ENCODE assay signal across 17 cellular contexts in genomic region chr5:173235499-173236394, GRCh38. TPM values are rescaled to one million over a fixed set of nuclear protein-coding genes. Genes with fewer than 3 reads are reported as not detected.
DNase-seq lines count a peak whose midpoint lies in the region; ATAC-seq, FAIRE-seq and TF ChIP-seq lines count a peak whose summit lies in the region.
"Had no signal": no experiment of that assay in that cellular context is flagged by ENCODE, and none has a peak within 500 bp of the region (broad histone marks: within the 10 kb centered on the region; RNA-seq: fewer than 3 reads in every experiment).

No MANE protein-coding gene starts in this region.

- FAIRE-seq in RCC 7860 (lab: Jason Lieb, UNC): no peak
- FAIRE-seq: A204.1, frontal cortex, GM19239, islet of Langerhans had no signal

- H3K4me3 ChIP-seq in HUES6 (ENCODE audit: low read depth, low read length) (0 out of 2 replicates have a peak overlapping the region, but pooled peaks have one; percentile 27), cardiac muscle cell (peak overlapping the region; percentile 96), neural progenitor cell (no peak overlapping the region)

- H3K36me3 Mint-ChIP-seq in activated CD4-positive, alpha-beta T cell treated with anti-CD3 and anti-CD28 coated beads, Interleukin-2, amount 10 ng/mL, durations not matched to agents 24 days and 14 days (ENCODE audit: low read depth): peaks cover 3% of the 10 kb centered on the region
- no peaks in the 10 kb centered on the region for H3K36me3 Mint-ChIP-seq in neural progenitor cell

- peaks cover 13% of the 10 kb centered on the region for H3K4me1 Mint-ChIP-seq in activated CD4-positive, alpha-beta T cell treated with anti-CD3 and anti-CD28 coated beads, Interleukin-2, amount 10 ng/mL, durations not matched to agents 24 days and 14 days
- H3K4me1 Mint-ChIP-seq in neural progenitor cell: peaks cover 44% of the 10 kb centered on the region

- no peak for DNase-seq in activated CD4-positive, alpha-beta T cell treated with anti-CD3 and anti-CD28 coated beads, Interleukin-2, amount 10 ng/mL, durations not matched to agents 24 days and 14 days
- no peak for DNase-seq in activated CD4-positive, alpha-beta T cell treated with anti-CD3 and anti-CD28 coated beads, Interleukin-2, amount 50 U/mL, for 1 hour
- DNase-seq in cardiac muscle cell (ENCODE audit: low read depth in 1 of 2, low spot score in 1 of 2) (peak in 1 of 2 donors; percentile 60), neural progenitor cell (ENCODE audit: low spot score) (peak; percentile 52), AG08395 (ENCODE audit: low spot score) (no peak), RCC 7860 (ENCODE audit: low spot score) (no peak)
- DNase-seq: NK-92 treated with Interleukin-12 subunit alpha and Interleukin-12 subunit beta, amount 100 ng/mL, for 24 hours; stimulated activated CD4-positive, alpha-beta T cell treated with anti-CD3 and anti-CD28 coated beads, Interleukin-2, amount 100 ng/mL, for 48 hours; trophoblast cell had no signal

- H3K27ac ChIP-seq in HUES6 (ENCODE audit: low read depth, low read length): no peak overlapping the region
- peak overlapping the region; percentile 100 for H3K27ac ChIP-seq in cardiac muscle cell
- no peak overlapping the region for H3K27ac ChIP-seq in neural progenitor cell

- no peak overlapping the region for H3K4me2 ChIP-seq in neural progenitor cell

- H3K27me3 ChIP-seq in HUES6 (ENCODE audit: control insufficient read depth, insufficient read depth, low read length) (peaks cover 100% of the 10 kb centered on the region), cardiac muscle cell (peaks cover 4% of the 10 kb centered on the region), neural progenitor cell (peaks cover 100% of the 10 kb centered on the region)

- H3K79me2 ChIP-seq in neural progenitor cell (ENCODE audit: low read depth): no peaks in the 10 kb centered on the region

- H3K9me3 ChIP-seq in HUES6 (ENCODE audit: control insufficient read depth, insufficient read depth, low read depth, low read length) (no peaks in the 10 kb centered on the region), cardiac muscle cell (ENCODE audit: low read depth) (no peaks in the 10 kb centered on the region), neural progenitor cell (ENCODE audit: low read depth) (no peaks in the 10 kb centered on the region)

- no peaks in the 10 kb centered on the region for H3K9me3 Mint-ChIP-seq in activated CD4-positive, alpha-beta T cell treated with anti-CD3 and anti-CD28 coated beads, Interleukin-2, amount 10 ng/mL, durations not matched to agents 24 days and 14 days
- H3K9me3 Mint-ChIP-seq in neural progenitor cell: peaks cover 3% of the 10 kb centered on the region

- H3K36me3 ChIP-seq in HUES6 (ENCODE audit: control insufficient read depth, insufficient read depth, low read length) (no peaks in the 10 kb centered on the region), cardiac muscle cell (peaks cover 36% of the 10 kb centered on the region), neural progenitor cell (no peaks in the 10 kb centered on the region)

- H2AFZ ChIP-seq in neural progenitor cell (replicated peaks): no peak overlapping the region

- H3K27ac Mint-ChIP-seq in activated CD4-positive, alpha-beta T cell treated with anti-CD3 and anti-CD28 coated beads, Interleukin-2, amount 10 ng/mL, durations not matched to agents 24 days and 14 days: peak overlapping the region; percentile 37
- no peak overlapping the region for H3K27ac Mint-ChIP-seq in neural progenitor cell

- H3K27me3 Mint-ChIP-seq in activated CD4-positive, alpha-beta T cell treated with anti-CD3 and anti-CD28 coated beads, Interleukin-2, amount 10 ng/mL, durations not matched to agents 24 days and 14 days: peaks cover 86% of the 10 kb centered on the region
- H3K27me3 Mint-ChIP-seq in neural progenitor cell (ENCODE audit: insufficient read depth, low read depth): peaks cover 94% of the 10 kb centered on the region

- intact Hi-C loops in activated CD4-positive, alpha-beta T cell treated with anti-CD3 and anti-CD28 coated beads, Interleukin-2, amount 10 ng/mL, durations not matched to agents 24 days and 14 days (cut with micrococcal nuclease): loop anchor here (5.0 kb wide), 2 partner anchors 1497 to 1918 kb away; no protein-coding TSS in a partner anchor

- TF ChIP-seq CTCF in cardiac muscle cell (IDR thresholded peaks at IDR 0.05; ENCODE audit: low read depth, low read length) (no peak), neural progenitor cell (IDR thresholded peaks at IDR 0.05) (peak; percentile 13)

- H3F3A ChIP-seq in neural progenitor cell (ENCODE audit: low read depth): peaks cover 35% of the 10 kb centered on the region

- H3K4me1 ChIP-seq in HUES6 (ENCODE audit: control insufficient read depth, insufficient read depth, low read length) (peaks cover 80% of the 10 kb centered on the region), cardiac muscle cell (ENCODE audit: low read depth) (no peaks in the 10 kb centered on the region), neural progenitor cell (peaks cover 25% of the 10 kb centered on the region)

- no peak overlapping the region for H3K4me3 Mint-ChIP-seq in activated CD4-positive, alpha-beta T cell treated with anti-CD3 and anti-CD28 coated beads, Interleukin-2, amount 10 ng/mL, durations not matched to agents 24 days and 14 days
- H3K4me3 Mint-ChIP-seq in neural progenitor cell: peak overlapping the region; percentile 70

- H4K20me1 ChIP-seq in neural progenitor cell (ENCODE audit: low read depth): peaks cover 99% of the 10 kb centered on the region

- ATAC-seq in GM18873 (IDR thresholded peaks at IDR 0.05; ENCODE audit: low FRiP score, unreplicated experiment): no peak

- H3K9ac ChIP-seq in HUES6 (ENCODE audit: low read length): no peak overlapping the region
- no peak overlapping the region for H3K9ac ChIP-seq in neural progenitor cell

RNA-seq across cellular contexts. Expression of gene NKX2-5, which starts 0.7 kb away (rescaled TPM):
- not detected in 2 replicates for total RNA-seq in activated CD4-positive, alpha-beta T cell treated with anti-CD3 and anti-CD28 coated beads, Interleukin-2, amount 10 ng/mL, durations not matched to agents 24 days and 14 days
- 1,657 and 1,772 TPM in 2 replicates for total RNA-seq in cardiac muscle cell
- 1,190 and 1,339 TPM in 2 replicates for polyA plus RNA-seq in cardiac muscle cell
- not detected in 2 replicates for total RNA-seq in neural progenitor cell (ENCODE audit: low replicate concordance)
- total RNA-seq: activated CD8-positive, alpha-beta memory T cell treated with anti-CD3 and anti-CD28 coated beads for 36 hours; cerebellum; frontal cortex had no signal

Comparison
In these comparisons a context has a peak if more than half of its experiments do, and no peak if none do; other contexts are left out.
1. RNA of gene NKX2-5, which starts 0.7 kb away (total RNA-seq): 1,657 to 1,772 TPM in cardiac muscle cell; not detected in activated CD4-positive, alpha-beta T cell treated with anti-CD3 and anti-CD28 coated beads, Interleukin-2, amount 10 ng/mL, durations not matched to agents 24 days and 14 days and not detected in neural progenitor cell; every median in the first group is over 1,000 times any median in the second.